Comparison of ENCODE assay signal across 16 cellular contexts in genomic region chr12:110640275-110641025, GRCh38. TPM values are rescaled to one million over a fixed set of nuclear protein-coding genes. Genes with fewer than 3 reads are reported as not detected.
DNase-seq lines count a peak whose midpoint lies in the region; ATAC-seq, FAIRE-seq and TF ChIP-seq lines count a peak whose summit lies in the region.
"Had no signal": no experiment of that assay in that cellular context is flagged by ENCODE, and none has a peak within 500 bp of the region (broad histone marks: within the 10 kb centered on the region; RNA-seq: fewer than 3 reads in every experiment).

No MANE protein-coding gene starts in this region.

- H3K36me3 ChIP-seq in K562 (ENCODE audit: control insufficient read depth, insufficient read depth, low read length) (no peaks in the 10 kb centered on the region), skeletal muscle satellite cell (ENCODE audit: insufficient read depth, low read length) (no peaks in the 10 kb centered on the region)
- no peaks in the 10 kb centered on the region for H3K36me3 ChIP-seq in CD4-positive, alpha-beta memory T cell (ENCODE audit: insufficient read depth, low read length)

- H3K79me2 ChIP-seq in K562 (ENCODE audit: control insufficient read depth, insufficient read depth, low read length) = no peaks in the 10 kb centered on the region

- H3K9ac ChIP-seq in K562 (ENCODE audit: insufficient read depth in 1 of 2, low read depth in 2 of 2, low read length in 2 of 2) (no peak overlapping the region), skeletal muscle satellite cell (ENCODE audit: low read depth, low read length) (no peak overlapping the region)

- DNase-seq in C1 segment of cervical spinal cord (lab: John Stamatoyannopoulos, UW) (peak in 11 of 14 donors; percentile 15 to 64 (median 29)), K562 (ENCODE audit: extremely low read depth in 1 of 4, low spot score in 3 of 4) (no peak), right cardiac atrium (peak; percentile 72 to 84 (median 84)), UCSD-AML1 (lab: John Stamatoyannopoulos, UW; ENCODE audit: unreplicated experiment) (no peak)
- DNase-seq in CD4-positive, alpha-beta memory T cell = no peak
- DNase-seq in stimulated activated CD4-positive, alpha-beta T cell treated with anti-CD3 and anti-CD28 coated beads, Interleukin-2, amount 100 ng/mL, for 24 hours = no peak
- DNase-seq: COR-L47, NCI-H446 treated with DMSO at 0.1 percent for 48 hours, spleen had no signal

- no TSS peak for BruUV-seq in K562 (replicated peaks; lab: Mats Ljungman, UMichigan)

- TF ChIP-seq CTCF in K562 (IDR thresholded peaks at IDR 0.05 in 2 of 3, conservative IDR thresholded peaks at IDR 0.05 in 1 of 3; ENCODE audit: insufficient read depth in 2 of 3, low read depth in 1 of 3, low read length in 3 of 3) = no peak

- no peak for TF ChIP-seq RAD21 in K562 (CRISPR knock-in tag; conservative IDR thresholded peaks at IDR 0.05 in 1 of 2, IDR thresholded peaks at IDR 0.05 in 1 of 2)

- no peaks in the 10 kb centered on the region for H4K20me1 ChIP-seq in K562 (replicated peaks; ENCODE audit: control insufficient read depth, insufficient read depth, low read length)

- in situ Hi-C loops in K562 (cut with MboI) = no loop called here

- H3K4me3 Mint-ChIP-seq in CD4-positive, alpha-beta memory T cell = no peak overlapping the region
- H3K4me3 Mint-ChIP-seq: dendritic cell treated with granulocyte-macrophage colony-stimulating factor and Interleukin-4, amounts not matched to agents 40 ng/mL and 50 ng/mL, for 4 days; mesothelial cell of epicardium; stimulated activated effector memory CD8-positive, alpha-beta T cell treated with anti-CD3 and anti-CD28 coated beads, Interleukin-12 subunit alpha, Interleukin-12 subunit beta, amount 100 ng/mL, for 72 hours; T-helper 1 cell treated with Interleukin-12 subunit alpha and Interleukin-12 subunit beta and Interleukin-4 antibody, amounts not matched to agents 30 μg/mL and 1 μg/mL, for 36 hours had no signal

- TF ChIP-seq EP300 in K562 (IDR thresholded peaks at IDR 0.05; ENCODE audit: low read length) = no peak

- FAIRE-seq in K562 (lab: Jason Lieb, UNC) = no peak
- FAIRE-seq: GM12892 had no signal

- no peaks in the 10 kb centered on the region for H3K27me3 Mint-ChIP-seq in CD4-positive, alpha-beta memory T cell
- H3K27me3 Mint-ChIP-seq: dendritic cell treated with granulocyte-macrophage colony-stimulating factor and Interleukin-4, amounts not matched to agents 40 ng/mL and 50 ng/mL, for 4 days had no signal

- H3K36me3 Mint-ChIP-seq in CD4-positive, alpha-beta memory T cell = peaks cover 0 to 5% of the 10 kb centered on the region in 2 donors
- H3K36me3 Mint-ChIP-seq: stimulated activated effector memory CD8-positive, alpha-beta T cell treated with anti-CD3 and anti-CD28 coated beads, Interleukin-12 subunit alpha, Interleukin-12 subunit beta, amount 100 ng/mL, for 72 hours had no signal

- H3K9me1 ChIP-seq in K562 (ENCODE audit: control insufficient read depth, insufficient read depth, low read length) = peaks cover 3% of the 10 kb centered on the region

- peaks cover 2 to 22% of the 10 kb centered on the region in 2 experiments; a peak in 4 of 5 replicates for H3K27me3 ChIP-seq in K562 (ENCODE audit: control insufficient read depth in 2 of 2, insufficient read depth in 2 of 2, low read length in 2 of 2)
- H3K27me3 ChIP-seq in right cardiac atrium (ENCODE audit: control insufficient read depth, insufficient read depth) = no peaks in the 10 kb centered on the region
- H3K27me3 ChIP-seq in skeletal muscle satellite cell (ENCODE audit: control insufficient read depth, insufficient read depth, low read length) = no peaks in the 10 kb centered on the region
- H3K27me3 ChIP-seq in CD4-positive, alpha-beta memory T cell (ENCODE audit: insufficient read depth, low read length) = no peaks in the 10 kb centered on the region
- H3K27me3 ChIP-seq: spleen had no signal

- no peaks in the 10 kb centered on the region for H3K9me3 Mint-ChIP-seq in CD4-positive, alpha-beta memory T cell
- H3K9me3 Mint-ChIP-seq: dendritic cell treated with granulocyte-macrophage colony-stimulating factor and Interleukin-4, amounts not matched to agents 40 ng/mL and 50 ng/mL, for 4 days; mesothelial cell of epicardium; stimulated activated effector memory CD8-positive, alpha-beta T cell treated with anti-CD3 and anti-CD28 coated beads, Interleukin-12 subunit alpha, Interleukin-12 subunit beta, amount 100 ng/mL, for 72 hours; T-helper 1 cell treated with Interleukin-12 subunit alpha and Interleukin-12 subunit beta and Interleukin-4 antibody, amounts not matched to agents 30 μg/mL and 1 μg/mL, for 36 hours had no signal

- peak overlapping the region; percentile 0; the same call in 1 of the 2 replicates for H3K4me2 ChIP-seq in K562 (ENCODE audit: insufficient read depth, low read length)
- H3K4me2 ChIP-seq in skeletal muscle satellite cell (ENCODE audit: low read length) = peak overlapping the region; percentile 35

- H3K27ac Mint-ChIP-seq in CD4-positive, alpha-beta memory T cell = peak overlapping the region in 1 of 7 donors; percentile 22
- H3K27ac Mint-ChIP-seq: dendritic cell treated with granulocyte-macrophage colony-stimulating factor and Interleukin-4, amounts not matched to agents 40 ng/mL and 50 ng/mL, for 4 days; stimulated activated effector memory CD8-positive, alpha-beta T cell treated with anti-CD3 and anti-CD28 coated beads, Interleukin-12 subunit alpha, Interleukin-12 subunit beta, amount 100 ng/mL, for 72 hours; T-helper 1 cell treated with Interleukin-12 subunit alpha and Interleukin-12 subunit beta and Interleukin-4 antibody, amounts not matched to agents 30 μg/mL and 1 μg/mL, for 36 hours had no signal

- POLR2A ChIA-PET in K562 (lab: Yijun Ruan, JAX) = interaction anchor here (1.5 kb wide), 1 partner anchor 26 kb away, joined by 3 read pairs; the partner anchor contains the start of gene TCTN1
- POLR2A ChIA-PET in CD4-positive, alpha-beta memory T cell (lab: Charles Lee; ENCODE audit: partially characterized antibody) = no interaction called here

- WGBS in K562 (ENCODE audit: insufficient coverage, low coverage, missing lambda C conversion rate) = 44% methylated on average over 15 of the region's 15 CpGs
- WGBS in right cardiac atrium = 58% methylated on average over 15 of the region's 15 CpGs

- intact Hi-C loops in K562 (cut with micrococcal nuclease) (loop anchor here (2.0 kb wide), 1 partner anchor 58 kb away; no protein-coding TSS in a partner anchor), right cardiac atrium (cut with DNase I) (no loop called here)
- intact Hi-C loops in CD4-positive, alpha-beta memory T cell (cut with micrococcal nuclease) = no loop called here

- CTCF ChIA-PET in K562 (lab: Yijun Ruan, JAX; ENCODE audit: low intra/inter-chr PET ratio) = interaction anchor here (1.1 kb wide), 1 partner anchor 186 kb away, joined by 3 read pairs; no protein-coding TSS in a partner anchor
- CTCF ChIA-PET in CD4-positive, alpha-beta memory T cell (lab: Charles Lee; ENCODE audit: partially characterized antibody) = no interaction called here

- ATAC-seq in K562 (no peak), right cardiac atrium (peak; percentile 86 to 92), HG03571 (IDR thresholded peaks at IDR 0.05; ENCODE audit: unreplicated experiment) (no peak)
- ATAC-seq: stimulated activated effector memory CD8-positive, alpha-beta T cell treated with anti-CD3 and anti-CD28 coated beads, Interleukin-12 subunit alpha, Interleukin-12 subunit beta, amount 100 ng/mL, for 72 hours had no signal

- H3K4me1 Mint-ChIP-seq in CD4-positive, alpha-beta memory T cell = peaks cover 0 to 12% (median under 1%) of the 10 kb centered on the region in 4 donors

- peak overlapping the region; percentile 46 for H2AFZ ChIP-seq in K562 (ENCODE audit: low read depth, low read length)

- peaks cover 8 to 33% of the 10 kb centered on the region in 2 experiments for H3K4me1 ChIP-seq in K562 (replicated peaks in 1 of 2; ENCODE audit: control insufficient read depth in 2 of 2, insufficient read depth in 2 of 2, low read length in 2 of 2)
- H3K4me1 ChIP-seq in right cardiac atrium (ENCODE audit: control insufficient read depth, insufficient read depth, low read length) = peaks cover 6% of the 10 kb centered on the region
- peaks cover 33% of the 10 kb centered on the region for H3K4me1 ChIP-seq in skeletal muscle satellite cell (ENCODE audit: control insufficient read depth, insufficient read depth, low read length)
- H3K4me1 ChIP-seq in CD4-positive, alpha-beta memory T cell (ENCODE audit: insufficient read depth, low read length) = no peaks in the 10 kb centered on the region

- no peak overlapping the region for H3K27ac ChIP-seq in K562 (ENCODE audit: extremely low read depth, low read depth, low read length)
- H3K27ac ChIP-seq in right cardiac atrium (ENCODE audit: low read length) = peak overlapping the region; percentile 92
- no peak overlapping the region for H3K27ac ChIP-seq in CD4-positive, alpha-beta memory T cell (ENCODE audit: low read depth, low read length)

- H3K9me3 ChIP-seq in K562 (replicated peaks; ENCODE audit: control insufficient read depth, insufficient read depth, low read depth, low read length) = no peaks in the 10 kb centered on the region
- H3K9me3 ChIP-seq in right cardiac atrium (ENCODE audit: control insufficient read depth, low read length) = no peaks in the 10 kb centered on the region
- no peaks in the 10 kb centered on the region for H3K9me3 ChIP-seq in skeletal muscle satellite cell (replicated peaks; ENCODE audit: low read length)
- no peaks in the 10 kb centered on the region for H3K9me3 ChIP-seq in CD4-positive, alpha-beta memory T cell (ENCODE audit: control insufficient read depth in 1 of 2, low read length in 2 of 2)
- H3K9me3 ChIP-seq: spleen had no signal

- TF ChIP-seq POLR2A in K562 (conservative IDR thresholded peaks at IDR 0.05) = no peak

- H3K4me3 ChIP-seq in K562 (no peak overlapping the region), right cardiac atrium (ENCODE audit: low read length) (no peak overlapping the region), skeletal muscle satellite cell (ENCODE audit: low read length) (no peak overlapping the region)
- H3K4me3 ChIP-seq in CD4-positive, alpha-beta memory T cell (ENCODE audit: low read length in 2 of 2) = no peak overlapping the region
- H3K4me3 ChIP-seq: spleen had no signal

RNA-seq across cellular contexts. Expression of gene TCTN1, which starts 26.5 kb away (rescaled TPM):
- 16.6 and 18.2 TPM in 2 replicates for total RNA-seq in K562 (2011; cell fraction: chromatin; rRNA removed; ENCODE audit: low replicate concordance)
- total RNA-seq in K562 (2011; cell fraction: nucleolus; rRNA removed) = 8.3 and 13.5 TPM in 2 replicates
- total RNA-seq in K562 (2011; cell fraction: nucleoplasm; rRNA removed) = 15.0 and 27.9 TPM in 2 replicates
- total RNA-seq in K562 (2014; rRNA removed) (5.1 and 5.5 TPM in 2 replicates), K562 (2014; rRNA removed; fragmentation: Illumina TruSeq; extraction: Trizol) (3.7 and 4.7 TPM in 2 replicates), K562 (2015; rRNA removed; fragmentation: Illumina TruSeq; extraction: Trizol) (5.1 and 6.3 TPM in 2 replicates), K562 (2021) (3.8 and 4.0 TPM in 2 replicates), right cardiac atrium (10 to 100 TPM; 37.0 to 47.0 (median 42.4) TPM)
- polyA plus RNA-seq in K562 (2011; rRNA removed) (11.4 and 12.5 TPM in 2 replicates), K562 (2014; fragmentation: Illumina TruSeq; extraction: Trizol) (4.2 and 5.7 TPM in 2 replicates), K562 (2014; fragmentation: Nextera tagmentation; extraction: Ambion mirVana) (under 1 TPM; 0.32 to 0.98 TPM), K562 (2014; rRNA removed) (3.7 and 7.2 TPM in 2 replicates), right cardiac atrium (33.7 TPM)
- 9.8 and 10.2 TPM in 2 replicates for polyA plus RNA-seq in K562 (2011; cell fraction: cytosol; rRNA removed)
- 26.2 and 26.6 TPM in 2 replicates for polyA plus RNA-seq in K562 (2011; cell fraction: nucleus; rRNA removed)
- 6.4 and 15.2 TPM in 2 replicates for polyA plus RNA-seq in K562 (2012)
- 9.4 and 10.4 TPM in 2 replicates for polyA minus RNA-seq in K562 (2011; rRNA and poly(A)+ RNA removed)
- polyA minus RNA-seq in K562 (2011; cell fraction: cytosol; rRNA and poly(A)+ RNA removed) = 2.3 and 5.8 TPM in 2 replicates
- polyA minus RNA-seq in K562 (2011; cell fraction: nucleus; rRNA and poly(A)+ RNA removed) = 10.5 and 16.1 TPM in 2 replicates
- 18.8 and 19.5 TPM in 2 replicates for total RNA-seq in skeletal muscle satellite cell (2012; rRNA removed)
- 1 to 10 TPM; 5.8 to 7.7 TPM for total RNA-seq in CD4-positive, alpha-beta memory T cell
- polyA plus RNA-seq in CD4-positive, alpha-beta memory T cell = 1 to 10 TPM; 5.9 to 6.1 TPM

RNA-seq across cellular contexts. Expression of gene HVCN1, which starts 48.5 kb away (rescaled TPM):
- total RNA-seq in K562 (2011; cell fraction: chromatin; rRNA removed; ENCODE audit: low replicate concordance) = 0.93 and 3.1 TPM in 2 replicates
- total RNA-seq in K562 (2011; cell fraction: nucleolus; rRNA removed) = 0.92 and 1.3 TPM in 2 replicates
- 1.0 and 1.2 TPM in 2 replicates for total RNA-seq in K562 (2011; cell fraction: nucleoplasm; rRNA removed)
- total RNA-seq in K562 (2014; rRNA removed) (0.50 and 1.4 TPM in 2 replicates), K562 (2014; rRNA removed; fragmentation: Illumina TruSeq; extraction: Trizol) (0.61 and 0.91 TPM in 2 replicates), K562 (2015; rRNA removed; fragmentation: Illumina TruSeq; extraction: Trizol) (1.0 and 1.6 TPM in 2 replicates), K562 (2021) (0.87 and 1.4 TPM in 2 replicates), right cardiac atrium (10 to 100 TPM; 11.3 to 33.4 (median 13.3) TPM)
- polyA plus RNA-seq in K562 (2011; rRNA removed) (0.25 and 4.6 TPM in 2 replicates), K562 (2014; fragmentation: Illumina TruSeq; extraction: Trizol) (1.4 and 1.8 TPM in 2 replicates), K562 (2014; fragmentation: Nextera tagmentation; extraction: Ambion mirVana) (under 1 TPM; 0.21 to 0.24 TPM), K562 (2014; rRNA removed) (0.74 and 0.90 TPM in 2 replicates), right cardiac atrium (18.2 TPM)
- polyA plus RNA-seq in K562 (2011; cell fraction: cytosol; rRNA removed) = 0.55 and 3.7 TPM in 2 replicates
- 0.54 and 2.5 TPM in 2 replicates for polyA plus RNA-seq in K562 (2011; cell fraction: nucleus; rRNA removed)
- 2.4 and 6.2 TPM in 2 replicates for polyA plus RNA-seq in K562 (2012)
- 0.42 and 2.5 TPM in 2 replicates for polyA minus RNA-seq in K562 (2011; rRNA and poly(A)+ RNA removed)
- polyA minus RNA-seq in K562 (2011; cell fraction: cytosol; rRNA and poly(A)+ RNA removed) = 1.2 TPM in 1 of 2 replicates, not detected in the other
- polyA minus RNA-seq in K562 (2011; cell fraction: nucleus; rRNA and poly(A)+ RNA removed) = 0.27 and 0.89 TPM in 2 replicates
- total RNA-seq in skeletal muscle satellite cell (2012; rRNA removed) = 0.51 and 1.1 TPM in 2 replicates
- 1 to 10 TPM; 6.4 to 7.8 TPM for total RNA-seq in CD4-positive, alpha-beta memory T cell
- polyA plus RNA-seq in CD4-positive, alpha-beta memory T cell = 10 to 100 TPM in 1 of 2 donors, 1 to 10 TPM in 1; 7.4 to 16.4 TPM

RNA-seq across cellular contexts. Expression of gene PPTC7, which starts 57.3 kb away (rescaled TPM):
- total RNA-seq in K562 (2011; cell fraction: chromatin; rRNA removed; ENCODE audit: low replicate concordance) = 18.9 and 40.1 TPM in 2 replicates
- 12.0 and 15.0 TPM in 2 replicates for total RNA-seq in K562 (2011; cell fraction: nucleolus; rRNA removed)
- 29.2 and 51.3 TPM in 2 replicates for total RNA-seq in K562 (2011; cell fraction: nucleoplasm; rRNA removed)
- 5.3 and 5.4 TPM in 2 replicates for total RNA-seq in K562 (2014; rRNA removed)
- 11.9 and 12.1 TPM in 2 replicates for total RNA-seq in K562 (2014; rRNA removed; fragmentation: Illumina TruSeq; extraction: Trizol)
- 7.6 and 8.0 TPM in 2 replicates for total RNA-seq in K562 (2015; rRNA removed; fragmentation: Illumina TruSeq; extraction: Trizol)
- total RNA-seq in K562 (2021) = 19.3 and 21.8 TPM in 2 replicates
- polyA plus RNA-seq in K562 (2011; rRNA removed) = 21.6 and 23.1 TPM in 2 replicates
- 7.9 and 14.3 TPM in 2 replicates for polyA plus RNA-seq in K562 (2011; cell fraction: cytosol; rRNA removed)
- polyA plus RNA-seq in K562 (2011; cell fraction: nucleus; rRNA removed) = 17.9 and 24.3 TPM in 2 replicates
- polyA plus RNA-seq in K562 (2012) = 13.8 and 15.4 TPM in 2 replicates
- 18.2 and 19.5 TPM in 2 replicates for polyA plus RNA-seq in K562 (2014; fragmentation: Illumina TruSeq; extraction: Trizol)
- polyA plus RNA-seq in K562 (2014; fragmentation: Nextera tagmentation; extraction: Ambion mirVana) = 1 to 10 TPM; 2.6 to 4.7 TPM
- polyA plus RNA-seq in K562 (2014; rRNA removed) = 15.2 and 16.9 TPM in 2 replicates
- polyA minus RNA-seq in K562 (2011; rRNA and poly(A)+ RNA removed) = 36.0 and 39.7 TPM in 2 replicates
- polyA minus RNA-seq in K562 (2011; cell fraction: cytosol; rRNA and poly(A)+ RNA removed) = 14.9 and 17.1 TPM in 2 replicates
- 11.0 and 20.3 TPM in 2 replicates for polyA minus RNA-seq in K562 (2011; cell fraction: nucleus; rRNA and poly(A)+ RNA removed)
- 10 to 100 TPM; 46.6 to 82.8 (median 56.6) TPM for total RNA-seq in right cardiac atrium
- polyA plus RNA-seq in right cardiac atrium = 31.5 TPM
- 7.4 and 10.0 TPM in 2 replicates for total RNA-seq in skeletal muscle satellite cell (2012; rRNA removed)
- total RNA-seq in CD4-positive, alpha-beta memory T cell = 10 to 100 TPM; 32.6 to 35.6 TPM
- 10 to 100 TPM in 1 of 2 donors, 1 to 10 TPM in 1; 4.7 to 12.6 TPM for polyA plus RNA-seq in CD4-positive, alpha-beta memory T cell

Comparison
In these comparisons a context has a peak if more than half of its experiments do, and no peak if none do; other contexts are left out.
1. DNase-seq: peak in C1 segment of cervical spinal cord (11 of 14) and right cardiac atrium (3 of 3); none in K562 (0 of 4), CD4-positive, alpha-beta memory T cell (0 of 5), UCSD-AML1 (single experiment) and stimulated activated CD4-positive, alpha-beta T cell treated with anti-CD3 and anti-CD28 coated beads, Interleukin-2, amount 100 ng/mL, for 24 hours (0 of 2).
2. ATAC-seq: peak in right cardiac atrium (2 of 2); none in K562 (single experiment) and HG03571 (single experiment).